ENCODE assay signal across 16 cellular contexts in the genomic region with DNA sequence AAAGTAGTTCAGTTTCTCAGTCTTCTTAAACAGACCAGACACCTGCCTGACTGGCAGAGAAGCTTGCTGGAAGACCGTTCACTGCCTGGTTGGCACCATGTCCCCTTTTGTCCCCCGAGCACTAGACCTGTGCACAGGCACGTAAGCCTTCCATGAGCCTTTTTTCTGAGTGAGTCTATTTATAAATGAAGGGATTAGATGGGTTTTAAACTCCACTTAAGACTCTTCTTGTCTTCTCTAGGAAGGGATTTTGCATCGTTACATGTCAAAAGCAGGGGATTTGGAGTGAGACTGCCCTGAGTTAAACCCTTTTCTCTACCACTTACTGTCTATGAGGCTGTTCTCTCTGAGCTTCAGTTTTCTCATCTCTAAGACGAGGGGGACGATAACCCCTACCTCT. TPM values are rescaled to one million over a fixed set of nuclear protein-coding genes. Genes with fewer than 3 reads are reported as not detected.
DNase-seq lines count a peak whose midpoint lies in the region; ATAC-seq and TF ChIP-seq lines count a peak whose summit lies in the region.
"Had no signal": no experiment of that assay in that cellular context is flagged by ENCODE, and none has a peak within 500 bp of the region (broad histone marks: within the 10 kb centered on the region; RNA-seq: fewer than 3 reads in every experiment).

No MANE protein-coding gene starts in this region.

- no peak overlapping the region; the same call in 1 of the 2 replicates for H3K23ac ChIP-seq in IMR-90 (ENCODE audit: low read depth, low read length)

- H3K9ac ChIP-seq in IMR-90 (ENCODE audit: low read depth, low read length): no peak overlapping the region
- no peak overlapping the region for H3K9ac ChIP-seq in GM23248
- H3K9ac ChIP-seq: BLaER1 had no signal

- dilution Hi-C loops in IMR-90 (cut with HindIII; ENCODE audit: low sequenced_read_pairs, unreplicated experiment): no loop called here

- H3K4me1 ChIP-seq in IMR-90 (ENCODE audit: control insufficient read depth, insufficient read depth, low read length): peaks cover 31% of the 10 kb centered on the region
- H3K4me1 ChIP-seq in gastrocnemius medialis: peaks cover 48 to 54% of the 10 kb centered on the region in 2 donors
- peaks cover 51% of the 10 kb centered on the region for H3K4me1 ChIP-seq in GM23248 (ENCODE audit: insufficient read depth)

- H2AK9ac ChIP-seq in IMR-90 (replicated peaks; ENCODE audit: low read depth, low read length, poor library complexity): no peak overlapping the region

- H3K27me3 ChIP-seq in IMR-90 (ENCODE audit: control insufficient read depth, insufficient read depth, low read length) (no peaks in the 10 kb centered on the region), dorsolateral prefrontal cortex (no peaks in the 10 kb centered on the region), gastrocnemius medialis (no peaks in the 10 kb centered on the region), GM23248 (replicated peaks; ENCODE audit: insufficient read depth) (no peaks in the 10 kb centered on the region)
- H3K27me3 ChIP-seq: BLaER1 had no signal

- no peak overlapping the region for H3K56ac ChIP-seq in IMR-90 (ENCODE audit: extremely low read depth, insufficient read depth, low read length)

- H2BK120ac ChIP-seq in IMR-90 (ENCODE audit: low read depth, low read length): no peak overlapping the region

- peak overlapping the region; percentile 16; the same call in 1 of the 2 replicates for H3K18ac ChIP-seq in IMR-90 (ENCODE audit: low read depth, low read length)

- H3K4me3 ChIP-seq in IMR-90 (ENCODE audit: insufficient read depth, low read depth, low read length) (no peak overlapping the region), dorsolateral prefrontal cortex (no peak overlapping the region), gastrocnemius medialis (no peak overlapping the region), GM23248 (no peak overlapping the region)
- H3K4me3 ChIP-seq: BLaER1 had no signal

- TF ChIP-seq RAD21 in IMR-90 (IDR thresholded peaks at IDR 0.05; ENCODE audit: low read length): no peak

- peaks cover 97% of the 10 kb centered on the region for H3K79me2 ChIP-seq in GM23248 (ENCODE audit: insufficient read depth)

- H4K20me1 ChIP-seq in IMR-90 (ENCODE audit: insufficient read depth, low read length): peaks cover 28% of the 10 kb centered on the region
- H4K20me1 ChIP-seq in GM23248 (ENCODE audit: insufficient read depth): peaks cover 7% of the 10 kb centered on the region

- TF ChIP-seq POLR2A in IMR-90 (IDR thresholded peaks at IDR 0.05; ENCODE audit: low read depth, low read length): no peak
- no peak for TF ChIP-seq POLR2A in gastrocnemius medialis (IDR thresholded peaks at IDR 0.05)

- H3K9me3 ChIP-seq in IMR-90 (ENCODE audit: control insufficient read depth, insufficient read depth, low read length) (no peaks in the 10 kb centered on the region), gastrocnemius medialis (no peaks in the 10 kb centered on the region), GM23248 (ENCODE audit: low read depth) (no peaks in the 10 kb centered on the region)
- H3K9me3 ChIP-seq: BLaER1 had no signal

- H3K9me1 ChIP-seq in IMR-90 (ENCODE audit: insufficient read depth, low read length): peaks cover 19% of the 10 kb centered on the region

- H3K4ac ChIP-seq in IMR-90 (ENCODE audit: low read depth, low read length): no peak overlapping the region

- DNase-seq in D341Med (ENCODE audit: low spot score) (peak; percentile 55), IMR-90 (no peak), dorsolateral prefrontal cortex (no peak), gastrocnemius medialis (no peak), HuH-7.5 (ENCODE audit: low spot score) (no peak), GM23248 (no peak), LoVo (ENCODE audit: low spot score) (no peak)
- DNase-seq: GDM1, GOT3, NCI-H1092 treated with DMSO at 0.1 percent for 48 hours, NCI-H146, NCI-H2081, NCI-H510A, NCI-H748 treated with DMSO at 0.1 percent for 48 hours, RPMI8226 had no signal

- in situ Hi-C loops in IMR-90 (cut with MboI; ENCODE audit: low sequenced_read_pairs): no loop called here
- in situ Hi-C loops in gastrocnemius medialis (cut with MboI; ENCODE audit: low sequenced_read_pairs in 4 of 4): no loop called here
- in situ Hi-C loops in GM23248 (cut with MboI): no loop called here

- POLR2A ChIA-PET in IMR-90 (lab: Charles Lee; ENCODE audit: unreplicated experiment): no interaction called here

- H4K8ac ChIP-seq in IMR-90 (ENCODE audit: low read depth in 2 of 2, low read length in 2 of 2): no peak overlapping the region; a peak in 1 of 4 replicates

- no peak for TF ChIP-seq CTCF in IMR-90 (conservative IDR thresholded peaks at IDR 0.05; ENCODE audit: low read depth, low read length)
- TF ChIP-seq CTCF in dorsolateral prefrontal cortex (IDR thresholded peaks at IDR 0.05 in 54 of 56, conservative IDR thresholded peaks at IDR 0.05 in 2 of 56; ENCODE audit: low read depth in 1 of 56, partially characterized antibody in 56 of 56): no peak
- TF ChIP-seq CTCF in gastrocnemius medialis (IDR thresholded peaks at IDR 0.05 in 4 of 5, conservative IDR thresholded peaks at IDR 0.05 in 1 of 5): no peak

- no peak overlapping the region for H2BK20ac ChIP-seq in IMR-90 (ENCODE audit: low read depth, low read length)

- no peak overlapping the region for H4K5ac ChIP-seq in IMR-90 (ENCODE audit: low read depth, low read length)

- no TSS peak for BruUV-seq in IMR-90 (replicated peaks; lab: Mats Ljungman, UMichigan)

- peak overlapping the region; percentile 32; the same call in 1 of the 2 replicates for H2AK5ac ChIP-seq in IMR-90 (ENCODE audit: low read depth, low read length)

- no peak overlapping the region for H3K4me2 ChIP-seq in IMR-90 (ENCODE audit: low read depth, low read length)
- H3K4me2 ChIP-seq in GM23248 (ENCODE audit: unreplicated experiment): no peak overlapping the region
- H3K4me2 ChIP-seq: BLaER1 had no signal

- ATAC-seq in IMR-90 (ENCODE audit: low read depth): no peak
- no peak for ATAC-seq in gastrocnemius medialis

- H3K9me2 ChIP-seq in GM23248 (ENCODE audit: insufficient read depth): no peaks in the 10 kb centered on the region

- intact Hi-C loops in IMR-90 (cut with micrococcal nuclease): loop anchor here (5.0 kb wide), 1 partner anchor 37 kb away; a partner anchor contains a TSS
- intact Hi-C loops in dorsolateral prefrontal cortex (cut with DNase I): no loop called here
- intact Hi-C loops in gastrocnemius medialis (cut with DNase I; ENCODE audit: low total_unique reads): loop anchor here (5.0 kb wide), 1 partner anchor 192 kb away; no protein-coding TSS in a partner anchor

- H3K14ac ChIP-seq in IMR-90 (replicated peaks; ENCODE audit: low read depth, low read length): no peak overlapping the region

- no peak overlapping the region for H3K27ac ChIP-seq in IMR-90 (ENCODE audit: insufficient read depth, low read length)
- H3K27ac ChIP-seq in dorsolateral prefrontal cortex: peak overlapping the region in 35 of 59 donors; percentile 4 to 94 (median 45)
- H3K27ac ChIP-seq in gastrocnemius medialis: peak overlapping the region; percentile 71 to 83 (median 77)
- no peak overlapping the region for H3K27ac ChIP-seq in GM23248

- H2BK5ac ChIP-seq in IMR-90 (ENCODE audit: low read depth, low read length, poor library complexity, severe bottlenecking): peak overlapping the region; percentile 87

- no peak overlapping the region for H2AFZ ChIP-seq in IMR-90 (replicated peaks; ENCODE audit: low read length, poor library complexity)
- no peak overlapping the region for H2AFZ ChIP-seq in GM23248

- no peak overlapping the region for H2BK15ac ChIP-seq in IMR-90 (ENCODE audit: low read depth, low read length)

- H3F3A ChIP-seq in GM23248 (ENCODE audit: insufficient read depth): peaks cover 36% of the 10 kb centered on the region

- no peak overlapping the region; the same call in 1 of the 2 replicates for H4K91ac ChIP-seq in IMR-90 (ENCODE audit: insufficient read depth, low read depth, low read length)

- CTCF ChIA-PET in IMR-90 (lab: Yijun Ruan, JAX): no interaction called here

- H3K36me3 ChIP-seq in IMR-90 (ENCODE audit: control insufficient read depth, insufficient read depth, low read length) (peaks cover 2% of the 10 kb centered on the region; the same call in 1 of the 2 replicates), gastrocnemius medialis (peaks cover 0 to 3% of the 10 kb centered on the region in 2 donors), GM23248 (ENCODE audit: low read depth) (no peaks in the 10 kb centered on the region)

- WGBS in IMR-90 (ENCODE audit: extremely low coverage in 2 of 2, insufficient read length in 1 of 2), 2 experiments: no CpG with 5 or more reads among the region's 6 CpGs
- WGBS in GM23248 (ENCODE audit: low coverage in 1 of 2, low lambda C conversion rate in 2 of 2, missing lambda C conversion rate in 2 of 2), 2 experiments: 89 to 90% methylated on average over 6 of the region's 6 CpGs

- H3K79me1 ChIP-seq in IMR-90 (ENCODE audit: low read depth in 1 of 2, low read length in 2 of 2): peaks cover 55 to 89% of the 10 kb centered on the region in 2 experiments

TF ChIP-seq in IMR-90, 13 proteins besides CTCF, POLR2A, EP300 and RAD21 (continues in another document):
- TF ChIP-seq CHD1 (IDR thresholded peaks at IDR 0.05; ENCODE audit: low read depth, low read length) (no peak), RFX5 (IDR thresholded peaks at IDR 0.05; ENCODE audit: low read depth, low read length) (no peak), SMC3 (IDR thresholded peaks at IDR 0.05; ENCODE audit: low read depth, low read length) (no peak), MXI1 (IDR thresholded peaks at IDR 0.05; ENCODE audit: borderline replicate concordance, low read depth, low read length) (no peak), CEBPB (IDR thresholded peaks at IDR 0.05; ENCODE audit: low read depth, low read length) (no peak), BHLHE40 (IDR thresholded peaks at IDR 0.05; ENCODE audit: low read depth, low read length) (no peak)
- TF ChIP-seq, protein P1, sequence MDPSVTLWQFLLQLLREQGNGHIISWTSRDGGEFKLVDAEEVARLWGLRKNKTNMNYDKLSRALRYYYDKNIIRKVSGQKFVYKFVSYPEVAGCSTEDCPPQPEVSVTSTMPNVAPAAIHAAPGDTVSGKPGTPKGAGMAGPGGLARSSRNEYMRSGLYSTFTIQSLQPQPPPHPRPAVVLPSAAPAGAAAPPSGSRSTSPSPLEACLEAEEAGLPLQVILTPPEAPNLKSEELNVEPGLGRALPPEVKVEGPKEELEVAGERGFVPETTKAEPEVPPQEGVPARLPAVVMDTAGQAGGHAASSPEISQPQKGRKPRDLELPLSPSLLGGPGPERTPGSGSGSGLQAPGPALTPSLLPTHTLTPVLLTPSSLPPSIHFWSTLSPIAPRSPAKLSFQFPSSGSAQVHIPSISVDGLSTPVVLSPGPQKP (IDR thresholded peaks at IDR 0.05; ENCODE audit: borderline replicate concordance, low read depth, low read length): no peak

RNA-seq across cellular contexts. Expression of a gene that starts 37.6 kb away (rescaled TPM):
- total RNA-seq in IMR-90 (2012; rRNA removed) (11.1 and 11.4 TPM in 2 replicates), dorsolateral prefrontal cortex (10 to 100 TPM; 14.9 to 41.4 (median 27.2) TPM), gastrocnemius medialis (1 to 10 TPM; 2.9 to 9.1 (median 6.3) TPM)
- polyA plus RNA-seq in IMR-90 (2012; rRNA removed) (12.0 and 12.6 TPM in 2 replicates), GM23248 (2016; fragmentation: Nextera tagmentation; extraction: Ambion mirVana) (5.9 and 6.9 TPM in 2 replicates)
- polyA plus RNA-seq in IMR-90 (2012; cell fraction: cytosol; rRNA removed): 6.9 and 9.3 TPM in 2 replicates
- polyA plus RNA-seq in IMR-90 (2012; cell fraction: nucleus; rRNA removed; ENCODE audit: low replicate concordance): 22.9 and 28.4 TPM in 2 replicates
- total RNA-seq in GM23248 (2014; rRNA removed; shearing (Covaris generic)): 15.2 and 19.7 TPM in 2 replicates

Comparison
In these comparisons a context has a peak if more than half of its experiments do, and no peak if none do; other contexts are left out.
1. H3K27ac ChIP-seq: peak in dorsolateral prefrontal cortex (35 of 59) and gastrocnemius medialis (4 of 4); none in IMR-90 (single experiment) and GM23248 (single experiment).
2. intact Hi-C loops: an anchor here in IMR-90 (5.0 kb wide) and gastrocnemius medialis (5.0 kb wide); none called in dorsolateral prefrontal cortex.